ENCODE assay signal across 35 cellular contexts in the genomic region with DNA sequence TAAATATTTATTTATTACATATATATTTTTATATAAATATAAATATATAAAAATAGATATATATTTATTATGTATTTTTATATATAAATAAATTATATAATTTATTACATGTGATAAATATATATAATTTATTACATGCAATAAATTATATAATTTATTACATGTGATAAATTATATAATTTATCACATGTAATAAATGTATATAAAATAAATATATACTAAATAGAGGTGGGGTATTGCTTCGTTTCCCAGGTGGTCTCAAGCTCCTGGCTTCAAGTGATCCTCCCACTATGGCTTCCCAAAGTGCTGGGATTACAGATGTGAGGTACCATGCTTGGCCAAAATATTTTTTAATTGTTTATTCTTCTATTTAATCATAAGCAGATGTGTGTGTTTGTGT. TPM values are rescaled to one million over a fixed set of nuclear protein-coding genes. Genes with fewer than 3 reads are reported as not detected.
"Had no signal": no experiment of that assay in that cellular context is flagged by ENCODE, and none has a peak within 500 bp of the region (broad histone marks: within the 10 kb centered on the region; RNA-seq: fewer than 3 reads in every experiment).

No MANE protein-coding gene starts in this region.

- H3K9me3 ChIP-seq: adrenal gland, body of pancreas, colonic mucosa, esophagus squamous epithelium, gastroesophageal sphincter had no signal

- H3K36me3 ChIP-seq: adrenal gland, colonic mucosa, esophagus squamous epithelium, gastroesophageal sphincter had no signal

- H3K4me1 ChIP-seq: adrenal gland, body of pancreas, colonic mucosa, esophagus squamous epithelium, gastroesophageal sphincter had no signal

- H3K36me3 Mint-ChIP-seq: activated naive CD4-positive, alpha-beta T cell treated with anti-CD3 and anti-CD28 coated beads, Interleukin-2, amount 50 U/mL, for 24 hours; activated naive CD8-positive, alpha-beta T cell treated with anti-CD3 and anti-CD28 coated beads for 36 hours had no signal

- H3K4me3 ChIP-seq: adrenal gland, body of pancreas, colonic mucosa, esophagus squamous epithelium, gastroesophageal sphincter had no signal

- H3K27me3 ChIP-seq: adrenal gland, body of pancreas, colonic mucosa, esophagus squamous epithelium, gastroesophageal sphincter had no signal

- H3K27ac ChIP-seq: adrenal gland, body of pancreas, colonic mucosa, epithelial cell of prostate, esophagus squamous epithelium, gastroesophageal sphincter, VCaP had no signal

- H3K27ac Mint-ChIP-seq: activated B cell treated with CpG ODN at 0.5 μM for 24 hours; activated CD8-positive, alpha-beta T cell treated with anti-CD3 and anti-CD28 coated beads for 36 hours; activated naive CD4-positive, alpha-beta T cell treated with anti-CD3 and anti-CD28 coated beads, Interleukin-2, amount 50 U/mL, for 24 hours; activated naive CD8-positive, alpha-beta T cell treated with anti-CD3 and anti-CD28 coated beads for 36 hours; activated naive CD8-positive, alpha-beta T cell treated with anti-CD3 and anti-CD28 coated beads, Interleukin-2, amount 50 U/mL, for 24 hours; activated T-helper 17 cell treated with anti-CD3 and anti-CD28 coated beads, Interleukin-2, amount 50 U/mL, for 72 hours had no signal

- H3K4me1 Mint-ChIP-seq: activated B cell treated with CpG ODN at 0.5 μM for 24 hours; activated naive CD4-positive, alpha-beta T cell treated with anti-CD3 and anti-CD28 coated beads, Interleukin-2, amount 50 U/mL, for 24 hours; activated naive CD8-positive, alpha-beta T cell treated with anti-CD3 and anti-CD28 coated beads for 36 hours; activated naive CD8-positive, alpha-beta T cell treated with anti-CD3 and anti-CD28 coated beads, Interleukin-2, amount 50 U/mL, for 24 hours; activated T-helper 17 cell treated with anti-CD3 and anti-CD28 coated beads, Interleukin-2, amount 50 U/mL, for 72 hours had no signal

- H3K9me3 Mint-ChIP-seq: activated B cell treated with CpG ODN at 0.5 μM for 24 hours; activated CD8-positive, alpha-beta T cell treated with anti-CD3 and anti-CD28 coated beads for 36 hours; activated naive CD4-positive, alpha-beta T cell treated with anti-CD3 and anti-CD28 coated beads, Interleukin-2, amount 50 U/mL, for 24 hours; activated naive CD8-positive, alpha-beta T cell treated with anti-CD3 and anti-CD28 coated beads for 36 hours; activated naive CD8-positive, alpha-beta T cell treated with anti-CD3 and anti-CD28 coated beads, Interleukin-2, amount 50 U/mL, for 24 hours; activated T-cell treated with anti-CD3 and anti-CD28 coated beads, Interleukin-2, amount 50 U/mL, for 4 hours; activated T-helper 17 cell treated with anti-CD3 and anti-CD28 coated beads, Interleukin-2, amount 50 U/mL, for 72 hours had no signal

- FAIRE-seq: endothelial cell of umbilical vein had no signal

- DNase-seq: activated B cell treated with CpG ODN at 0.5 μM for 24 hours; activated CD4-positive, alpha-beta T cell treated with anti-CD3 and anti-CD28 coated beads for 48 hours; activated CD4-positive, alpha-beta T cell treated with anti-CD3 and anti-CD28 coated beads, Interleukin-2, amount 50 U/mL, for 1 hour; activated CD4-positive, alpha-beta T cell treated with anti-CD3 and anti-CD28 coated beads, Interleukin-2, amount 50 U/mL, for 48 hours; activated CD8-positive, alpha-beta memory T cell treated with anti-CD3 and anti-CD28 coated beads for 24 hours; activated CD8-positive, alpha-beta T cell treated with anti-CD3 and anti-CD28 coated beads for 36 hours; activated effector memory CD4-positive, alpha-beta T cell treated with Interleukin-2 at 50 U/mL for 16 hours; activated gamma-delta T cell treated with Interleukin-2 at 50 U/mL for 16 hours; activated naive CD4-positive, alpha-beta T cell treated with Interleukin-2 at 50 U/mL for 16 hours; activated naive CD8-positive, alpha-beta T cell treated with anti-CD3 and anti-CD28 coated beads for 36 hours; activated naive CD8-positive, alpha-beta T cell treated with anti-CD3 and anti-CD28 coated beads, Interleukin-2, amount 50 U/mL, for 24 hours; activated T-cell treated with anti-CD3 and anti-CD28 coated beads, Interleukin-2, amount 50 U/mL, for 4 hours; adrenal gland; amygdala; aorta; body of pancreas; caudate nucleus; colonic mucosa; effector CD8-positive, alpha-beta T cell; esophagus squamous epithelium; foreskin melanocyte; T-helper 2 cell had no signal

- H3K4me3 Mint-ChIP-seq: activated B cell treated with CpG ODN at 0.5 μM for 24 hours; activated CD8-positive, alpha-beta T cell treated with anti-CD3 and anti-CD28 coated beads for 36 hours; activated naive CD4-positive, alpha-beta T cell treated with anti-CD3 and anti-CD28 coated beads, Interleukin-2, amount 50 U/mL, for 24 hours; activated naive CD8-positive, alpha-beta T cell treated with anti-CD3 and anti-CD28 coated beads for 36 hours; activated naive CD8-positive, alpha-beta T cell treated with anti-CD3 and anti-CD28 coated beads, Interleukin-2, amount 50 U/mL, for 24 hours; activated T-cell treated with anti-CD3 and anti-CD28 coated beads, Interleukin-2, amount 50 U/mL, for 4 hours; activated T-helper 17 cell treated with anti-CD3 and anti-CD28 coated beads, Interleukin-2, amount 50 U/mL, for 72 hours had no signal

- ATAC-seq: activated CD4-positive, CD25-positive, alpha-beta regulatory T cell treated with anti-CD3 and anti-CD28 coated beads, Interleukin-2, amount 50 U/mL, for 24 hours; activated CD8-positive, alpha-beta T cell treated with anti-CD3 and anti-CD28 coated beads for 36 hours; activated naive CD8-positive, alpha-beta T cell treated with anti-CD3 and anti-CD28 coated beads, Interleukin-2, amount 50 U/mL, for 24 hours; activated T-cell treated with anti-CD3 and anti-CD28 coated beads, Interleukin-2, amount 50 U/mL, for 4 hours; activated T-helper 17 cell treated with anti-CD3 and anti-CD28 coated beads, Interleukin-2, amount 50 U/mL, for 72 hours; body of pancreas; gastroesophageal sphincter had no signal

RNA-seq across cellular contexts. Expression of a gene that starts 3.6 kb away (rescaled TPM):
- total RNA-seq: activated B cell treated with CpG ODN at 0.5 μM for 24 hours; activated CD8-positive, alpha-beta T cell treated with anti-CD3 and anti-CD28 coated beads for 36 hours; activated naive CD8-positive, alpha-beta T cell treated with anti-CD3 and anti-CD28 coated beads for 36 hours; activated T-cell treated with anti-CD3 and anti-CD28 coated beads, Interleukin-2, amount 50 U/mL, for 4 hours; activated T-helper 17 cell treated with anti-CD3 and anti-CD28 coated beads, Interleukin-2, amount 50 U/mL, for 72 hours; adrenal gland; chondrocyte; dermis microvascular lymphatic vessel endothelial cell; endothelial cell of umbilical vein; esophagus squamous epithelium; fibroblast of lung; fibroblast of villous mesenchyme; glomerular endothelial cell; T-helper 1 cell treated with Interleukin-12 subunit alpha and Interleukin-12 subunit beta and Interleukin-4 antibody, amounts not matched to agents 30 ng/mL and 1 ng/mL, for 36 hours had no signal
- polyA plus RNA-seq: aorta, endothelial cell of umbilical vein, fibroblast of lung had no signal

RNA-seq across cellular contexts. Expression of a gene that starts 7.2 kb away (rescaled TPM):
- total RNA-seq: body of pancreas, gastroesophageal sphincter had no signal
